30 cellular contexts compared by ENCODE assay signal in genomic region chr5:73292816-73293459, GRCh38.
"Had no signal": no experiment of that assay in that cellular context is flagged by ENCODE, and none has a peak within 500 bp of the region (broad histone marks: within the 10 kb centered on the region; RNA-seq: fewer than 3 reads in every experiment).

No MANE protein-coding gene starts in this region.

- H3K4me3 ChIP-seq: adrenal gland, body of pancreas, breast epithelium, coronary artery, dorsolateral prefrontal cortex, esophagus squamous epithelium had no signal

- H3K36me3 ChIP-seq: adrenal gland, breast epithelium, esophagus squamous epithelium, WERI-Rb-1 had no signal

- FAIRE-seq: frontal cortex had no signal

- ATAC-seq: activated CD4-positive, CD25-positive, alpha-beta regulatory T cell treated with anti-CD3 and anti-CD28 coated beads, Interleukin-2, amount 50 U/mL, for 24 hours; activated CD8-positive, alpha-beta memory T cell treated with anti-CD3 and anti-CD28 coated beads, Interleukin-2, amount 10 ng/mL, durations not matched to agents 7 days and 5 days; activated CD8-positive, alpha-beta T cell treated with anti-CD3 and anti-CD28 coated beads, Interleukin-2, amount 10 ng/mL, durations not matched to agents 7 days and 5 days; activated naive CD8-positive, alpha-beta T cell treated with anti-CD3 and anti-CD28 coated beads, Interleukin-2, amount 50 U/mL, for 24 hours; body of pancreas; T-helper 17 cell had no signal

- DNase-seq: activated B cell treated with CpG ODN at 0.5 μM for 24 hours; activated CD4-positive, alpha-beta memory T cell treated with anti-CD3 and anti-CD28 coated beads for 36 hours; activated CD4-positive, alpha-beta T cell treated with anti-CD3 and anti-CD28 coated beads, Interleukin-2, amount 10 ng/mL, durations not matched to agents 24 days and 14 days; activated CD8-positive, alpha-beta memory T cell treated with anti-CD3 and anti-CD28 coated beads, Interleukin-2, amount 10 ng/mL, durations not matched to agents 7 days and 5 days; activated CD8-positive, alpha-beta memory T cell treated with anti-CD3 and anti-CD28 coated beads, Interleukin-2, amount 50 U/mL, for 4 hours; activated CD8-positive, alpha-beta T cell treated with anti-CD3 and anti-CD28 coated beads, Interleukin-2, amount 10 ng/mL, durations not matched to agents 7 days and 5 days; activated effector memory CD4-positive, alpha-beta T cell treated with anti-CD3 and anti-CD28 coated beads, Interleukin-2, amount 50 U/mL, for 16 hours; activated naive CD4-positive, alpha-beta T cell treated with anti-CD3 and anti-CD28 coated beads for 36 hours; activated naive CD8-positive, alpha-beta T cell treated with anti-CD3 and anti-CD28 coated beads for 36 hours; activated naive CD8-positive, alpha-beta T cell treated with anti-CD3 and anti-CD28 coated beads, Interleukin-2, amount 50 U/mL, for 24 hours; activated T-cell treated with anti-CD3 and anti-CD28 coated beads, Interleukin-2, amount 50 U/mL, for 1 hour; activated T-cell treated with anti-CD3 and anti-CD28 coated beads, Interleukin-2, amount 50 U/mL, for 48 hours; adrenal gland; amygdala; aorta; body of pancreas; dorsolateral prefrontal cortex; effector memory CD4-positive, alpha-beta T cell; endodermal cell; erythroblast; esophagus squamous epithelium; head of caudate nucleus; T-helper 1 cell; T-helper 17 cell; T1000; WERI-Rb-1 had no signal

- H3K9me3 ChIP-seq: adrenal gland, body of pancreas, breast epithelium, esophagus squamous epithelium had no signal

- H3K27ac ChIP-seq: adrenal gland, body of pancreas, breast epithelium, coronary artery, dorsolateral prefrontal cortex, esophagus squamous epithelium, WERI-Rb-1 had no signal

- H3K4me1 ChIP-seq: adrenal gland, body of pancreas, breast epithelium had no signal
